8 cellular contexts compared by ENCODE assay signal in genomic region chr12:30755395-30755762, GRCh38. TPM values are rescaled to one million over a fixed set of nuclear protein-coding genes. Genes with fewer than 3 reads are reported as not detected.
DNase-seq lines count a peak whose midpoint lies in the region; ATAC-seq and TF ChIP-seq lines count a peak whose summit lies in the region.

No MANE protein-coding gene starts in this region.

- H3K27me3 ChIP-seq in aorta (ENCODE audit: control insufficient read depth in 1 of 2, insufficient read depth in 2 of 2, low read length in 1 of 2), result no peaks in the 10 kb centered on the region

- no peaks in the 10 kb centered on the region for H3K9me3 Mint-ChIP-seq in stimulated activated naive CD8-positive, alpha-beta T cell treated with anti-CD3 and anti-CD28 coated beads, Interleukin-15, Interleukin-2, amounts not matched to agents 100 ng/mL and 50 ng/mL, for 24 hours

- H3K9me3 ChIP-seq in mucosa of descending colon (no peaks in the 10 kb centered on the region), aorta (ENCODE audit: control insufficient read depth, low read length) (no peaks in the 10 kb centered on the region)

- peak overlapping the region; percentile 19 to 65 for H3K27ac ChIP-seq in aorta (ENCODE audit: low read depth in 1 of 2, low read length in 2 of 2)

- H3K36me3 ChIP-seq in mucosa of descending colon (ENCODE audit: low read depth), result peaks cover 6% of the 10 kb centered on the region
- no peaks in the 10 kb centered on the region for H3K36me3 ChIP-seq in aorta (ENCODE audit: control insufficient read depth in 1 of 2, insufficient read depth in 2 of 2, low read length in 1 of 2)

- TF ChIP-seq CTCF in cardiac fibroblast (IDR thresholded peaks at IDR 0.05; ENCODE audit: low read depth, low read length) (no peak), mucosa of descending colon (IDR thresholded peaks at IDR 0.05) (no peak)

- WGBS in aorta, 2 donors, result 7 to 9% methylated on average over 7 of the region's 7 CpGs

- H3K27ac Mint-ChIP-seq in stimulated activated naive CD8-positive, alpha-beta T cell treated with anti-CD3 and anti-CD28 coated beads, Interleukin-15, Interleukin-2, amounts not matched to agents 100 ng/mL and 50 ng/mL, for 24 hours, result peak overlapping the region; percentile 71

- no peak for DNase-seq in stimulated activated naive CD8-positive, alpha-beta T cell treated with anti-CD3 and anti-CD28 coated beads, Interleukin-15, Interleukin-2, amounts not matched to agents 100 U/mL and 50 U/mL, for 24 hours
- DNase-seq in cardiac fibroblast (ENCODE audit: low read depth in 2 of 2) (no peak), mucosa of descending colon (no peak), aorta (no peak)

- H3K4me1 Mint-ChIP-seq in stimulated activated naive CD8-positive, alpha-beta T cell treated with anti-CD3 and anti-CD28 coated beads, Interleukin-15, Interleukin-2, amounts not matched to agents 100 ng/mL and 50 ng/mL, for 24 hours (ENCODE audit: low read depth), result peaks cover 42% of the 10 kb centered on the region

- intact Hi-C loops in mucosa of descending colon (cut with DNase I, micrococcal nuclease) (loop anchor here in 1 of 2 donors (10.0 kb wide), 1 partner anchor 61 kb away; the partner anchor contains the start of gene IPO8), aorta (cut with DNase I) (loop anchor here (2.0 to 5.0 kb wide), 3 partner anchors 39 to 61 kb away; partner anchors contain the start of gene IPO8 (in 1 of the 2))

- no peak for ATAC-seq in stimulated activated naive CD8-positive, alpha-beta T cell treated with anti-CD3 and anti-CD28 coated beads, Interleukin-15, Interleukin-2, amounts not matched to agents 100 U/mL and 50 U/mL, for 24 hours
- no peak for ATAC-seq in mucosa of descending colon
- no peak for ATAC-seq in aorta (ENCODE audit: low FRiP score)
- ATAC-seq in GM19035 (IDR thresholded peaks at IDR 0.05; ENCODE audit: unreplicated experiment), result no peak
- ATAC-seq in GM21529 (IDR thresholded peaks at IDR 0.05; ENCODE audit: unreplicated experiment), result no peak
- ATAC-seq in HG03342 (IDR thresholded peaks at IDR 0.05; ENCODE audit: unreplicated experiment), result no peak

- peak overlapping the region; percentile 69 to 79 for H3K4me3 ChIP-seq in cardiac fibroblast (replicated peaks in 1 of 2; ENCODE audit: low read depth in 2 of 2, low read length in 2 of 2)
- H3K4me3 ChIP-seq in mucosa of descending colon, result peak overlapping the region; percentile 54
- H3K4me3 ChIP-seq in aorta (ENCODE audit: low read length in 2 of 2), result peak overlapping the region; percentile 63 to 81

- no peaks in the 10 kb centered on the region for H3K27me3 Mint-ChIP-seq in stimulated activated naive CD8-positive, alpha-beta T cell treated with anti-CD3 and anti-CD28 coated beads, Interleukin-15, Interleukin-2, amounts not matched to agents 100 ng/mL and 50 ng/mL, for 24 hours

- peak overlapping the region; percentile 87 for H3K4me3 Mint-ChIP-seq in stimulated activated naive CD8-positive, alpha-beta T cell treated with anti-CD3 and anti-CD28 coated beads, Interleukin-15, Interleukin-2, amounts not matched to agents 100 ng/mL and 50 ng/mL, for 24 hours

- peaks cover 5% of the 10 kb centered on the region for H3K36me3 Mint-ChIP-seq in stimulated activated naive CD8-positive, alpha-beta T cell treated with anti-CD3 and anti-CD28 coated beads, Interleukin-15, Interleukin-2, amounts not matched to agents 100 ng/mL and 50 ng/mL, for 24 hours (ENCODE audit: low read depth)

- H3K4me1 ChIP-seq in mucosa of descending colon (ENCODE audit: low read depth) (peaks cover 9% of the 10 kb centered on the region), aorta (ENCODE audit: control insufficient read depth in 1 of 2, insufficient read depth in 2 of 2, low read length in 2 of 2) (peaks cover 4 to 5% of the 10 kb centered on the region in 2 donors)

RNA-seq across cellular contexts. Expression of gene CAPRIN2, which starts 0.6 kb away (rescaled TPM):
- 10 to 100 TPM in 2 of 3 donors, 1 to 10 TPM in 1; 7.3 to 21.4 (median 15.2) TPM for total RNA-seq in mucosa of descending colon
- total RNA-seq in aorta, result 10 to 100 TPM; 26.5 to 41.2 TPM
- 10 to 100 TPM in 1 of 2 donors, 1 to 10 TPM in 1; 7.5 to 43.5 TPM for polyA plus RNA-seq in aorta

RNA-seq across cellular contexts. Expression of gene IPO8, which starts 59.7 kb away (rescaled TPM):
- total RNA-seq in mucosa of descending colon, result 10 to 100 TPM; 62.2 to 72.3 (median 63.7) TPM
- total RNA-seq in aorta, result 10 to 100 TPM; 48.9 to 49.3 TPM
- polyA plus RNA-seq in aorta, result 10 to 100 TPM; 16.9 to 18.6 TPM
